7 cellular contexts compared by ENCODE assay signal in genomic region chr2:206733341-206733740, GRCh38. TPM values are rescaled to one million over a fixed set of nuclear protein-coding genes. Genes with fewer than 3 reads are reported as not detected.
"Had no signal": no experiment of that assay in that cellular context is flagged by ENCODE, and none has a peak within 500 bp of the region (broad histone marks: within the 10 kb centered on the region; RNA-seq: fewer than 3 reads in every experiment).

No MANE protein-coding gene starts in this region.

- H3K27ac ChIP-seq: HL-60 had no signal

- H3K4me3 ChIP-seq: K562 had no signal

- DNase-seq: IMR-90, KBM-7, KG1 had no signal

RNA-seq across cellular contexts. Expression of gene DYTN, which starts 15.1 kb away (rescaled TPM):
- polyA plus RNA-seq: HepG2, IgD-negative memory B cell, IMR-90, K562 had no signal

RNA-seq across cellular contexts. Expression of gene MDH1B, which starts 31.8 kb away (rescaled TPM):
- polyA plus RNA-seq: IgD-negative memory B cell had no signal
